Comparison of ENCODE assay signal across 12 cellular contexts in genomic region chr5:119385136-119386128, GRCh38. TPM values are rescaled to one million over a fixed set of nuclear protein-coding genes. Genes with fewer than 3 reads are reported as not detected.
DNase-seq lines count a peak whose midpoint lies in the region; ATAC-seq, FAIRE-seq and TF ChIP-seq lines count a peak whose summit lies in the region.
"Had no signal": no experiment of that assay in that cellular context is flagged by ENCODE, and none has a peak within 500 bp of the region (broad histone marks: within the 10 kb centered on the region; RNA-seq: fewer than 3 reads in every experiment).

No MANE protein-coding gene starts in this region.

- H3K27me3 ChIP-seq in CD8-positive, alpha-beta T cell (ENCODE audit: insufficient read depth, low read length): no peaks in the 10 kb centered on the region
- H3K27me3 ChIP-seq: SJSA1 had no signal

- intact Hi-C loops in CD8-positive, alpha-beta T cell (cut with DNase I, micrococcal nuclease): loop anchor here in 1 of 2 experiments (2.0 kb wide), 2 partner anchors 13 to 27 kb away; no protein-coding TSS in a partner anchor

- peaks cover 84% of the 10 kb centered on the region for H3K4me1 Mint-ChIP-seq in CD8-positive, alpha-beta T cell (ENCODE audit: low read depth)

- H3K27ac ChIP-seq in CD8-positive, alpha-beta T cell (ENCODE audit: low read depth, low read length): no peak overlapping the region
- H3K27ac ChIP-seq: SJSA1 had no signal

- H3K9me3 Mint-ChIP-seq in CD8-positive, alpha-beta T cell: no peaks in the 10 kb centered on the region

- no peak for TF ChIP-seq CTCF in CD8-positive, alpha-beta T cell (IDR thresholded peaks at IDR 0.05)
- TF ChIP-seq CTCF in GM20000 (IDR thresholded peaks at IDR 0.05; ENCODE audit: extremely low read depth, missing control alignments): no peak

- DNase-seq in CD8-positive, alpha-beta T cell: no peak
- DNase-seq in NAMALWA (ENCODE audit: low spot score) (no peak), NCI-H1092 treated with DMSO at 0.1 percent for 48 hours (lab: John Stamatoyannopoulos, UW) (no peak), GM20000 (ENCODE audit: low spot score) (no peak)
- DNase-seq in stimulated activated CD4-positive, alpha-beta T cell treated with anti-CD3 and anti-CD28 coated beads, Interleukin-15, amount 100 ng/mL, for 24 hours: no peak
- DNase-seq: DND-41; HCEC 1CT; stimulated activated CD4-positive, alpha-beta T cell treated with anti-CD3 and anti-CD28 coated beads, Interleukin-2, amount 100 ng/mL, for 48 hours had no signal

- POLR2A ChIA-PET in CD8-positive, alpha-beta T cell (lab: Charles Lee): interaction anchor here (0.9 to 1.0 kb wide), 3 partner anchors 13 to 47 kb away, joined by 3 to 4 read pairs (median 3); no protein-coding TSS in a partner anchor

- H3K4me3 ChIP-seq in CD8-positive, alpha-beta T cell (ENCODE audit: low read depth, low read length): no peak overlapping the region
- H3K4me3 ChIP-seq: SJSA1 had no signal

- peaks cover 63% of the 10 kb centered on the region for H3K4me1 ChIP-seq in CD8-positive, alpha-beta T cell (ENCODE audit: insufficient read depth, low read length)

- peaks cover 37% of the 10 kb centered on the region for H3K36me3 Mint-ChIP-seq in CD8-positive, alpha-beta T cell

- no peaks in the 10 kb centered on the region for H3K9me3 ChIP-seq in CD8-positive, alpha-beta T cell (ENCODE audit: low read length)
- H3K9me3 ChIP-seq: SJSA1 had no signal

- H3K27ac Mint-ChIP-seq in CD8-positive, alpha-beta T cell: peak overlapping the region; percentile 88

- no peaks in the 10 kb centered on the region for H3K36me3 ChIP-seq in CD8-positive, alpha-beta T cell (ENCODE audit: insufficient read depth, low read length)
- H3K36me3 ChIP-seq: SJSA1 had no signal

- H3K4me3 Mint-ChIP-seq in CD8-positive, alpha-beta T cell: no peak overlapping the region

- CTCF ChIA-PET in CD8-positive, alpha-beta T cell (lab: Charles Lee): interaction anchor here (1.2 kb wide), 1 partner anchor 48 kb away, joined by 3 read pairs; no protein-coding TSS in a partner anchor

- no peak for ATAC-seq in CD8-positive, alpha-beta T cell
- peak; percentile 29 for ATAC-seq in GM19328 (IDR thresholded peaks at IDR 0.05; ENCODE audit: unreplicated experiment)
- ATAC-seq in HG03439 (IDR thresholded peaks at IDR 0.05; ENCODE audit: unreplicated experiment): peak; percentile 42

- peak; percentile 23 for FAIRE-seq in endometrium (lab: Jason Lieb, UNC)

- no peaks in the 10 kb centered on the region for H3K27me3 Mint-ChIP-seq in CD8-positive, alpha-beta T cell (ENCODE audit: low read depth)

RNA-seq across cellular contexts. Expression of gene TNFAIP8, which starts 29.6 kb away (rescaled TPM):
- 10 to 100 TPM; 62.3 to 63.0 TPM for total RNA-seq in CD8-positive, alpha-beta T cell
